In the genomic region with DNA sequence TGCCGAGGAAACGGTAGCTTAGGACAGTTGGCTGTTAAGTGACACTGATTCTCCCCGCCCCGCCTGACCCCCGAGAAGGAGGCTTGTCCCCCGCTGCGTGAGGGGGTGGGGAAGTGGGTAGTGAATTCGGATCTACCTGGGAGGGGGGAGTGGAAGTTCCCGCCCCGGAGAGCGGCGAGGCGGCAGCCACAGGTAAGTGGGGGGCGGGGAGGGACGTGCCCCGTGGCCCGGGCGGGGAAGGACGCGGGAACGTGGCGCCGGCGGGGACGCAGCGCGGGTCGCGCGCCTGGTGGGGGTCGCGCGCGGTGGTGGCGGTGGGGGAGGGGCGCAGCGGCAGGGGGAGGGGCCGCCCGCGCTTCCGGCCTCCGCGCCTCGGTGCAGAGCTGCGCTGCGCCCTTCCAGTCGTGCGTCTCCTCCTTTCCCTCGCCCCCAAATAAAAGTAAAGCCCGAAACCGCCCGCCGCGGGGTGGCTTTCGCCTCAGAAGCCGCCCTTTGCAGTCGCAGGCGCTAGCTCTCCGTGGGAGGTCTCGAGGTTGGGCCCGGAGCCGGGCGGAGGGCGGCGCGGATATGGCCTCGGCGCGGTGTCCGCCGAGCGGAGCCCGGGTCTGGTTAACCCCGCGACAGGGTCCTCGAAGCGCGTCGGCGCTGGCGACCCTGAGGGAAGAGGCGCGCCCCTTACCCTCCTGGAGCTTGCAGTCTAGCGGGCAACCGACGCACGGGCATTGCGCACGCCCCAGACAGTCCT, we compare ENCODE assay signal across 1 cellular context.
TF ChIP-seq lines count a peak whose summit lies in the region.

No MANE protein-coding gene starts in this region.

TF ChIP-seq in GM12878, 131 proteins besides CTCF, POLR2A, EP300 and RAD21 (continued from another document and continues in another):
- peak in 1 of 2 experiments; percentile 41; a peak in 1 of 4 replicates for TF ChIP-seq BHLHE40 (IDR thresholded peaks at IDR 0.05; ENCODE audit: borderline replicate concordance in 1 of 2, low read depth in 2 of 2, low read length in 1 of 2)
- TF ChIP-seq, protein P1, sequence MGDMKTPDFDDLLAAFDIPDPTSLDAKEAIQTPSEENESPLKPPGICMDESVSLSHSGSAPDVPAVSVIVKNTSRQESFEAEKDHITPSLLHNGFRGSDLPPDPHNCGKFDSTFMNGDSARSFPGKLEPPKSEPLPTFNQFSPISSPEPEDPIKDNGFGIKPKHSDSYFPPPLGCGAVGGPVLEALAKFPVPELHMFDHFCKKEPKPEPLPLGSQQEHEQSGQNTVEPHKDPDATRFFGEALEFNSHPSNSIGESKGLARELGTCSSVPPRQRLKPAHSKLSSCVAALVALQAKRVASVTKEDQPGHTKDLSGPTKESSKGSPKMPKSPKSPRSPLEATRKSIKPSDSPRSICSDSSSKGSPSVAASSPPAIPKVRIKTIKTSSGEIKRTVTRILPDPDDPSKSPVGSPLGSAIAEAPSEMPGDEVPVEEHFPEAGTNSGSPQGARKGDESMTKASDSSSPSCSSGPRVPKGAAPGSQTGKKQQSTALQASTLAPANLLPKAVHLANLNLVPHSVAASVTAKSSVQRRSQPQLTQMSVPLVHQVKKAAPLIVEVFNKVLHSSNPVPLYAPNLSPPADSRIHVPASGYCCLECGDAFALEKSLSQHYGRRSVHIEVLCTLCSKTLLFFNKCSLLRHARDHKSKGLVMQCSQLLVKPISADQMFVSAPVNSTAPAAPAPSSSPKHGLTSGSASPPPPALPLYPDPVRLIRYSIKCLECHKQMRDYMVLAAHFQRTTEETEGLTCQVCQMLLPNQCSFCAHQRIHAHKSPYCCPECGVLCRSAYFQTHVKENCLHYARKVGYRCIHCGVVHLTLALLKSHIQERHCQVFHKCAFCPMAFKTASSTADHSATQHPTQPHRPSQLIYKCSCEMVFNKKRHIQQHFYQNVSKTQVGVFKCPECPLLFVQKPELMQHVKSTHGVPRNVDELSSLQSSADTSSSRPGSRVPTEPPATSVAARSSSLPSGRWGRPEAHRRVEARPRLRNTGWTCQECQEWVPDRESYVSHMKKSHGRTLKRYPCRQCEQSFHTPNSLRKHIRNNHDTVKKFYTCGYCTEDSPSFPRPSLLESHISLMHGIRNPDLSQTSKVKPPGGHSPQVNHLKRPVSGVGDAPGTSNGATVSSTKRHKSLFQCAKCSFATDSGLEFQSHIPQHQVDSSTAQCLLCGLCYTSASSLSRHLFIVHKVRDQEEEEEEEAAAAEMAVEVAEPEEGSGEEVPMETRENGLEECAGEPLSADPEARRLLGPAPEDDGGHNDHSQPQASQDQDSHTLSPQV (IDR thresholded peaks at IDR 0.05) = no peak
- no peak for TF ChIP-seq NRF1 (conservative IDR thresholded peaks at IDR 0.05; ENCODE audit: low read depth, low read length)
- TF ChIP-seq RELA (IDR thresholded peaks at IDR 0.05; ENCODE audit: borderline replicate concordance, partially characterized antibody) = no peak
- TF ChIP-seq RBBP5 (conservative IDR thresholded peaks at IDR 0.05) = no peak
- no peak for TF ChIP-seq CHD4 (IDR thresholded peaks at IDR 0.05)
- TF ChIP-seq, protein P2, sequence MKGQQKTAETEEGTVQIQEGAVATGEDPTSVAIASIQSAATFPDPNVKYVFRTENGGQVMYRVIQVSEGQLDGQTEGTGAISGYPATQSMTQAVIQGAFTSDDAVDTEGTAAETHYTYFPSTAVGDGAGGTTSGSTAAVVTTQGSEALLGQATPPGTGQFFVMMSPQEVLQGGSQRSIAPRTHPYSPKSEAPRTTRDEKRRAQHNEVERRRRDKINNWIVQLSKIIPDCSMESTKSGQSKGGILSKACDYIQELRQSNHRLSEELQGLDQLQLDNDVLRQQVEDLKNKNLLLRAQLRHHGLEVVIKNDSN (IDR thresholded peaks at IDR 0.05; ENCODE audit: borderline replicate concordance, extremely low read length, insufficient read depth, low read depth, low read length) = no peak
- TF ChIP-seq, protein P3, sequence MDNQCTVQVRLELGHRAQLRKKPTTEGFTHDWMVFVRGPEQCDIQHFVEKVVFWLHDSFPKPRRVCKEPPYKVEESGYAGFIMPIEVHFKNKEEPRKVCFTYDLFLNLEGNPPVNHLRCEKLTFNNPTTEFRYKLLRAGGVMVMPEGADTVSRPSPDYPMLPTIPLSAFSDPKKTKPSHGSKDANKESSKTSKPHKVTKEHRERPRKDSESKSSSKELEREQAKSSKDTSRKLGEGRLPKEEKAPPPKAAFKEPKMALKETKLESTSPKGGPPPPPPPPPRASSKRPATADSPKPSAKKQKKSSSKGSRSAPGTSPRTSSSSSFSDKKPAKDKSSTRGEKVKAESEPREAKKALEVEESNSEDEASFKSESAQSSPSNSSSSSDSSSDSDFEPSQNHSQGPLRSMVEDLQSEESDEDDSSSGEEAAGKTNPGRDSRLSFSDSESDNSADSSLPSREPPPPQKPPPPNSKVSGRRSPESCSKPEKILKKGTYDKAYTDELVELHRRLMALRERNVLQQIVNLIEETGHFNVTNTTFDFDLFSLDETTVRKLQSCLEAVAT (IDR thresholded peaks at IDR 0.05) = no peak
- TF ChIP-seq ZBED1 (IDR thresholded peaks at IDR 0.05; ENCODE audit: borderline replicate concordance) = no peak
- TF ChIP-seq, protein P4, sequence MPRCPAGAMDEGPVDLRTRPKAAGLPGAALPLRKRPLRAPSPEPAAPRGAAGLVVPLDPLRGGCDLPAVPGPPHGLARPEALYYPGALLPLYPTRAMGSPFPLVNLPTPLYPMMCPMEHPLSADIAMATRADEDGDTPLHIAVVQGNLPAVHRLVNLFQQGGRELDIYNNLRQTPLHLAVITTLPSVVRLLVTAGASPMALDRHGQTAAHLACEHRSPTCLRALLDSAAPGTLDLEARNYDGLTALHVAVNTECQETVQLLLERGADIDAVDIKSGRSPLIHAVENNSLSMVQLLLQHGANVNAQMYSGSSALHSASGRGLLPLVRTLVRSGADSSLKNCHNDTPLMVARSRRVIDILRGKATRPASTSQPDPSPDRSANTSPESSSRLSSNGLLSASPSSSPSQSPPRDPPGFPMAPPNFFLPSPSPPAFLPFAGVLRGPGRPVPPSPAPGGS (IDR thresholded peaks at IDR 0.05; ENCODE audit: borderline replicate concordance, insufficient read depth, low read depth, low read length, poor library complexity, severe bottlenecking) = no peak
- no peak for TF ChIP-seq JUND (IDR thresholded peaks at IDR 0.05; ENCODE audit: low read depth, low read length)
- TF ChIP-seq, protein P5, sequence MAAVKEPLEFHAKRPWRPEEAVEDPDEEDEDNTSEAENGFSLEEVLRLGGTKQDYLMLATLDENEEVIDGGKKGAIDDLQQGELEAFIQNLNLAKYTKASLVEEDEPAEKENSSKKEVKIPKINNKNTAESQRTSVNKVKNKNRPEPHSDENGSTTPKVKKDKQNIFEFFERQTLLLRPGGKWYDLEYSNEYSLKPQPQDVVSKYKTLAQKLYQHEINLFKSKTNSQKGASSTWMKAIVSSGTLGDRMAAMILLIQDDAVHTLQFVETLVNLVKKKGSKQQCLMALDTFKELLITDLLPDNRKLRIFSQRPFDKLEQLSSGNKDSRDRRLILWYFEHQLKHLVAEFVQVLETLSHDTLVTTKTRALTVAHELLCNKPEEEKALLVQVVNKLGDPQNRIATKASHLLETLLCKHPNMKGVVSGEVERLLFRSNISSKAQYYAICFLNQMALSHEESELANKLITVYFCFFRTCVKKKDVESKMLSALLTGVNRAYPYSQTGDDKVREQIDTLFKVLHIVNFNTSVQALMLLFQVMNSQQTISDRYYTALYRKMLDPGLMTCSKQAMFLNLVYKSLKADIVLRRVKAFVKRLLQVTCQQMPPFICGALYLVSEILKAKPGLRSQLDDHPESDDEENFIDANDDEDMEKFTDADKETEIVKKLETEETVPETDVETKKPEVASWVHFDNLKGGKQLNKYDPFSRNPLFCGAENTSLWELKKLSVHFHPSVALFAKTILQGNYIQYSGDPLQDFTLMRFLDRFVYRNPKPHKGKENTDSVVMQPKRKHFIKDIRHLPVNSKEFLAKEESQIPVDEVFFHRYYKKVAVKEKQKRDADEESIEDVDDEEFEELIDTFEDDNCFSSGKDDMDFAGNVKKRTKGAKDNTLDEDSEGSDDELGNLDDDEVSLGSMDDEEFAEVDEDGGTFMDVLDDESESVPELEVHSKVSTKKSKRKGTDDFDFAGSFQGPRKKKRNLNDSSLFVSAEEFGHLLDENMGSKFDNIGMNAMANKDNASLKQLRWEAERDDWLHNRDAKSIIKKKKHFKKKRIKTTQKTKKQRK (IDR thresholded peaks at IDR 0.05; ENCODE audit: low read depth, low read length) = no peak
- no peak for TF ChIP-seq CBFB (IDR thresholded peaks at IDR 0.05; ENCODE audit: low read depth)
- peak; percentile 64; the same call in 1 of the 2 replicates for TF ChIP-seq IKZF1 (conservative IDR thresholded peaks at IDR 0.05)
- TF ChIP-seq ZZZ3 (IDR thresholded peaks at IDR 0.05; ENCODE audit: control insufficient read depth, insufficient read length, low read depth) = no peak
- TF ChIP-seq, protein P6, sequence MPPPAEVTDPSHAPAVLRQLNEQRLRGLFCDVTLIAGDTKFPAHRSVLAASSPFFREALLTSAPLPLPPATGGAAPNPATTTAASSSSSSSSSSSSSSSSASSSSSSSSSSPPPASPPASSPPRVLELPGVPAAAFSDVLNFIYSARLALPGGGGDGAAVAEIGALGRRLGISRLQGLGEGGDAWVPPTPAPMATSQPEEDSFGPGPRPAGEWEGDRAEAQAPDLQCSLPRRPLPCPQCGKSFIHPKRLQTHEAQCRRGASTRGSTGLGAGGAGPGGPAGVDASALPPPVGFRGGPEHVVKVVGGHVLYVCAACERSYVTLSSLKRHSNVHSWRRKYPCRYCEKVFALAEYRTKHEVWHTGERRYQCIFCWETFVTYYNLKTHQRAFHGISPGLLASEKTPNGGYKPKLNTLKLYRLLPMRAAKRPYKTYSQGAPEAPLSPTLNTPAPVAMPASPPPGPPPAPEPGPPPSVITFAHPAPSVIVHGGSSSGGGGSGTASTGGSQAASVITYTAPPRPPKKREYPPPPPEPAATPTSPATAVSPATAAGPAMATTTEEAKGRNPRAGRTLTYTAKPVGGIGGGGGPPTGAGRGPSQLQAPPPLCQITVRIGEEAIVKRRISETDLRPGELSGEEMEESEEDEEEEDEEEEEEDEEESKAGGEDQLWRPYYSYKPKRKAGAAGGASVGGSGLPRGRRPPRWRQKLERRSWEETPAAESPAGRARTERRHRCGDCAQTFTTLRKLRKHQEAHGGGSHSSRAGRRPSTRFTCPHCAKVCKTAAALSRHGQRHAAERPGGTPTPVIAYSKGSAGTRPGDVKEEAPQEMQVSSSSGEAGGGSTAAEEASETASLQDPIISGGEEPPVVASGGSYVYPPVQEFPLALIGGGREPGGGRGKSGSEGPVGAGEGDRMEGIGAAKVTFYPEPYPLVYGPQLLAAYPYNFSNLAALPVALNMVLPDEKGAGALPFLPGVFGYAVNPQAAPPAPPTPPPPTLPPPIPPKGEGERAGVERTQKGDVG (CRISPR knock-in tag; IDR thresholded peaks at IDR 0.05) = no peak
- TF ChIP-seq CREM (IDR thresholded peaks at IDR 0.05; ENCODE audit: low read depth) = no peak
- no peak for TF ChIP-seq ZSCAN29 (IDR thresholded peaks at IDR 0.05)
- no peak for TF ChIP-seq CEBPB (IDR thresholded peaks at IDR 0.05; ENCODE audit: borderline replicate concordance in 1 of 2, low read depth in 2 of 2, low read length in 2 of 2)
- TF ChIP-seq NR2C1 (IDR thresholded peaks at IDR 0.05) = no peak
- TF ChIP-seq ZNF207 (IDR thresholded peaks at IDR 0.05; ENCODE audit: borderline replicate concordance) = no peak
- peak; percentile 37 for TF ChIP-seq HDAC6 (IDR thresholded peaks at IDR 0.05; ENCODE audit: unreplicated experiment)
- TF ChIP-seq CBX5 (IDR thresholded peaks at IDR 0.05; ENCODE audit: low read depth) = no peak
- no peak for TF ChIP-seq MEF2B (IDR thresholded peaks at IDR 0.05; ENCODE audit: partially characterized antibody, poor library complexity, severe bottlenecking)
- no peak for TF ChIP-seq CHD1 (IDR thresholded peaks at IDR 0.05; ENCODE audit: low read depth, low read length)
- TF ChIP-seq PAX5 (IDR thresholded peaks at IDR 0.05; ENCODE audit: borderline replicate concordance, low read depth, low read length) = no peak
- no peak for TF ChIP-seq NFYA (IDR thresholded peaks at IDR 0.05; ENCODE audit: borderline replicate concordance, low read depth, low read length)
- no peak for TF ChIP-seq NFIC (IDR thresholded peaks at IDR 0.05; ENCODE audit: low read depth, low read length)
- no peak for TF ChIP-seq BRCA1 (IDR thresholded peaks at IDR 0.05; ENCODE audit: low read depth, low read length)
- no peak; the same call in 1 of the 2 replicates for TF ChIP-seq EED (IDR thresholded peaks at IDR 0.05; ENCODE audit: low read depth)
- TF ChIP-seq KLF5 (IDR thresholded peaks at IDR 0.05; ENCODE audit: partially characterized antibody) = no peak
- 0 out of 2 replicates have a peak, but pooled peaks have one; percentile 57 for TF ChIP-seq TCF3 (IDR thresholded peaks at IDR 0.05; ENCODE audit: borderline replicate concordance, insufficient read depth, low read depth, low read length)
- no peak for TF ChIP-seq SIX5 (IDR thresholded peaks at IDR 0.05; ENCODE audit: low read depth, low read length, severe bottlenecking)
- TF ChIP-seq MEF2A (IDR thresholded peaks at IDR 0.05; ENCODE audit: insufficient read depth, low read depth, low read length) = no peak
- TF ChIP-seq, protein P7, sequence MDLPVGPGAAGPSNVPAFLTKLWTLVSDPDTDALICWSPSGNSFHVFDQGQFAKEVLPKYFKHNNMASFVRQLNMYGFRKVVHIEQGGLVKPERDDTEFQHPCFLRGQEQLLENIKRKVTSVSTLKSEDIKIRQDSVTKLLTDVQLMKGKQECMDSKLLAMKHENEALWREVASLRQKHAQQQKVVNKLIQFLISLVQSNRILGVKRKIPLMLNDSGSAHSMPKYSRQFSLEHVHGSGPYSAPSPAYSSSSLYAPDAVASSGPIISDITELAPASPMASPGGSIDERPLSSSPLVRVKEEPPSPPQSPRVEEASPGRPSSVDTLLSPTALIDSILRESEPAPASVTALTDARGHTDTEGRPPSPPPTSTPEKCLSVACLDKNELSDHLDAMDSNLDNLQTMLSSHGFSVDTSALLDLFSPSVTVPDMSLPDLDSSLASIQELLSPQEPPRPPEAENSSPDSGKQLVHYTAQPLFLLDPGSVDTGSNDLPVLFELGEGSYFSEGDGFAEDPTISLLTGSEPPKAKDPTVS (IDR thresholded peaks at IDR 0.05; ENCODE audit: low read depth, low read length) = no peak
- TF ChIP-seq, protein P8, sequence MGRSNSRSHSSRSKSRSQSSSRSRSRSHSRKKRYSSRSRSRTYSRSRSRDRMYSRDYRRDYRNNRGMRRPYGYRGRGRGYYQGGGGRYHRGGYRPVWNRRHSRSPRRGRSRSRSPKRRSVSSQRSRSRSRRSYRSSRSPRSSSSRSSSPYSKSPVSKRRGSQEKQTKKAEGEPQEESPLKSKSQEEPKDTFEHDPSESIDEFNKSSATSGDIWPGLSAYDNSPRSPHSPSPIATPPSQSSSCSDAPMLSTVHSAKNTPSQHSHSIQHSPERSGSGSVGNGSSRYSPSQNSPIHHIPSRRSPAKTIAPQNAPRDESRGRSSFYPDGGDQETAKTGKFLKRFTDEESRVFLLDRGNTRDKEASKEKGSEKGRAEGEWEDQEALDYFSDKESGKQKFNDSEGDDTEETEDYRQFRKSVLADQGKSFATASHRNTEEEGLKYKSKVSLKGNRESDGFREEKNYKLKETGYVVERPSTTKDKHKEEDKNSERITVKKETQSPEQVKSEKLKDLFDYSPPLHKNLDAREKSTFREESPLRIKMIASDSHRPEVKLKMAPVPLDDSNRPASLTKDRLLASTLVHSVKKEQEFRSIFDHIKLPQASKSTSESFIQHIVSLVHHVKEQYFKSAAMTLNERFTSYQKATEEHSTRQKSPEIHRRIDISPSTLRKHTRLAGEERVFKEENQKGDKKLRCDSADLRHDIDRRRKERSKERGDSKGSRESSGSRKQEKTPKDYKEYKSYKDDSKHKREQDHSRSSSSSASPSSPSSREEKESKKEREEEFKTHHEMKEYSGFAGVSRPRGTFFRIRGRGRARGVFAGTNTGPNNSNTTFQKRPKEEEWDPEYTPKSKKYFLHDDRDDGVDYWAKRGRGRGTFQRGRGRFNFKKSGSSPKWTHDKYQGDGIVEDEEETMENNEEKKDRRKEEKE (IDR thresholded peaks at IDR 0.05) = no peak
- no peak for TF ChIP-seq RAD51 (IDR thresholded peaks at IDR 0.05)
- TF ChIP-seq DPF2 (IDR thresholded peaks at IDR 0.05) = peak; percentile 61
- TF ChIP-seq RCOR1 (conservative IDR thresholded peaks at IDR 0.05; ENCODE audit: low read depth, low read length) = no peak
- no peak for TF ChIP-seq SREBF1 (IDR thresholded peaks at IDR 0.05; ENCODE audit: low read length)
